8 cellular contexts compared by ENCODE assay signal in genomic region chr4:147707892-147708672, GRCh38. TPM values are rescaled to one million over a fixed set of nuclear protein-coding genes. Genes with fewer than 3 reads are reported as not detected.
A peak's percentile ranks its signal among the peaks of the same experiment; 100 is the strongest.
DNase-seq lines count a peak whose midpoint lies in the region; ATAC-seq, FAIRE-seq and TF ChIP-seq lines count a peak whose summit lies in the region.

No MANE protein-coding gene starts in this region.

- H3K9me1 ChIP-seq in keratinocyte (ENCODE audit: control insufficient read depth, extremely low read depth, insufficient read depth, low read length): no peaks in the 10 kb centered on the region

- peaks cover 1 to 7% (median 6%) of the 10 kb centered on the region in 3 donors for H3K27me3 Mint-ChIP-seq in CD14-positive monocyte (ENCODE audit: low read depth in 3 of 3)
- H3K27me3 Mint-ChIP-seq in T-cell: peaks cover 0 to 1% of the 10 kb centered on the region in 2 donors

- no peak overlapping the region for H3K27ac ChIP-seq in breast epithelium
- H3K27ac ChIP-seq in keratinocyte (ENCODE audit: control insufficient read depth, insufficient read depth, low read length): no peak overlapping the region

- H3K27me3 ChIP-seq in breast epithelium: no peaks in the 10 kb centered on the region
- H3K27me3 ChIP-seq in keratinocyte (ENCODE audit: control insufficient read depth, extremely low read depth, insufficient read depth, low read length): no peaks in the 10 kb centered on the region

- peak; percentile 76 for FAIRE-seq in keratinocyte (lab: Jason Lieb, UNC)

- peak; percentile 75 for ATAC-seq in GM18867 (IDR thresholded peaks at IDR 0.05; ENCODE audit: unreplicated experiment)
- peak; percentile 77 for ATAC-seq in HG03439 (IDR thresholded peaks at IDR 0.05; ENCODE audit: unreplicated experiment)
- peak; percentile 43 to 74 (median 58) for ATAC-seq in T-cell (replicated peaks in 1 of 4)
- no peak for ATAC-seq in GM21423 (IDR thresholded peaks at IDR 0.05; ENCODE audit: unreplicated experiment)

- peaks cover 0 to 3% (median 0%) of the 10 kb centered on the region in 7 donors for H3K9me3 Mint-ChIP-seq in CD14-positive monocyte
- H3K9me3 Mint-ChIP-seq in T-cell: no peaks in the 10 kb centered on the region

- no peaks in the 10 kb centered on the region for H3K79me2 ChIP-seq in keratinocyte (ENCODE audit: control insufficient read depth, insufficient read depth, low read length)

- H3K4me1 Mint-ChIP-seq in CD14-positive monocyte (peaks cover 6% of the 10 kb centered on the region), T-cell (peaks cover 0 to 7% (median 2%) of the 10 kb centered on the region in 3 donors)

- no peaks in the 10 kb centered on the region for H3K9me3 ChIP-seq in breast epithelium
- H3K9me3 ChIP-seq in keratinocyte (ENCODE audit: control insufficient read depth, low read depth, low read length): no peaks in the 10 kb centered on the region

- CTCF ChIA-PET in T-cell (lab: Charles Lee): interaction anchor here (0.6 to 4.2 kb wide), 13 partner anchors 17 to 1061 kb away, joined by 3 to 65 read pairs (median 3); partner anchors contain the start of gene TMEM184C (in 1 of the 2)

- H3K36me3 Mint-ChIP-seq in CD14-positive monocyte: no peaks in the 10 kb centered on the region
- no peaks in the 10 kb centered on the region for H3K36me3 Mint-ChIP-seq in T-cell

- H3K9ac ChIP-seq in keratinocyte (ENCODE audit: control insufficient read depth, extremely low read depth, insufficient read depth, low read length): no peak overlapping the region

- H3K4me1 ChIP-seq in breast epithelium: no peaks in the 10 kb centered on the region
- no peaks in the 10 kb centered on the region for H3K4me1 ChIP-seq in keratinocyte (ENCODE audit: control insufficient read depth, extremely low read depth, insufficient read depth, low read length)

- intact Hi-C loops in CD14-positive monocyte (cut with micrococcal nuclease): loop anchor here (2.0 to 5.0 kb wide), 2 partner anchors 159 kb away; no protein-coding TSS in a partner anchor
- intact Hi-C loops in breast epithelium (cut with DNase I; ENCODE audit: low total_unique reads): no loop called here

- TF ChIP-seq CTCF in CD14-positive monocyte (IDR thresholded peaks at IDR 0.05) (peak; percentile 90), breast epithelium (IDR thresholded peaks at IDR 0.05) (peak; percentile 84 to 93 (median 88)), keratinocyte (optimal IDR thresholded peaks at IDR 0.05 in 1 of 3, IDR thresholded peaks at IDR 0.05 in 1 of 3, conservative IDR thresholded peaks at IDR 0.05 in 1 of 3; ENCODE audit: extremely low read depth in 1 of 3, insufficient read depth in 2 of 3, low read length in 3 of 3) (peak; percentile 70 to 80 (median 77))

- DNase-seq in CD14-positive monocyte (ENCODE audit: low spot score): peak; percentile 56
- peak in 31 of 34 experiments; percentile 11 to 52 (median 37) for DNase-seq in T-cell
- DNase-seq in breast epithelium (ENCODE audit: low spot score in 2 of 2): peak in 1 of 2 donors; percentile 30
- DNase-seq in keratinocyte (ENCODE audit: low read depth, low spot score): no peak
- peak; percentile 25 to 29 for DNase-seq in stimulated activated CD4-positive, alpha-beta T cell treated with anti-CD3 and anti-CD28 coated beads, Interleukin-4, amount 100 ng/mL, for 4 hours

- dilution Hi-C loops in keratinocyte (cut with MboI; ENCODE audit: extremely low pct_ligation_motif_present, low sequenced_read_pairs): no loop called here

- H3K4me3 ChIP-seq in breast epithelium (no peak overlapping the region), keratinocyte (ENCODE audit: control insufficient read depth in 2 of 3, extremely low read depth in 1 of 3, insufficient read depth in 2 of 3, low read depth in 1 of 3, low read length in 3 of 3) (no peak overlapping the region)

- H3K27ac Mint-ChIP-seq in CD14-positive monocyte (no peak overlapping the region), T-cell (no peak overlapping the region)

- H3K4me2 ChIP-seq in keratinocyte (ENCODE audit: control insufficient read depth, extremely low read depth, insufficient read depth, low read depth, low read length): no peak overlapping the region

- no peak overlapping the region for H3K4me3 Mint-ChIP-seq in CD14-positive monocyte
- H3K4me3 Mint-ChIP-seq in T-cell: no peak overlapping the region

- H2AFZ ChIP-seq in keratinocyte (ENCODE audit: control insufficient read depth, low read length): peak overlapping the region; percentile 0

- no peaks in the 10 kb centered on the region for H4K20me1 ChIP-seq in keratinocyte (ENCODE audit: control insufficient read depth, extremely low read depth, insufficient read depth, low read length)

- no peak for TF ChIP-seq POLR2A in breast epithelium (IDR thresholded peaks at IDR 0.05)

- POLR2A ChIA-PET in T-cell (lab: Charles Lee): no interaction called here

- H3K36me3 ChIP-seq in breast epithelium: no peaks in the 10 kb centered on the region
- H3K36me3 ChIP-seq in keratinocyte (ENCODE audit: control insufficient read depth in 2 of 2, extremely low read depth in 1 of 2, insufficient read depth in 2 of 2, low read length in 2 of 2): no peaks in the 10 kb centered on the region

RNA-seq across cellular contexts. Expression of gene ARHGAP10, which starts 23.8 kb away (rescaled TPM):
- polyA plus RNA-seq in CD14-positive monocyte (1 to 10 TPM; 1.7 to 3.0 TPM), keratinocyte (12.2 to 18.7 TPM (median 17.7 TPM) in 3 replicates)
- total RNA-seq in T-cell (1 to 10 TPM; 6.2 to 7.7 (median 6.8) TPM), breast epithelium (100 to 1,000 TPM in 1 of 3 donors, 10 to 100 TPM in 2; 49.5 to 138 (median 62.6) TPM)
- 20.1 TPM for polyA plus RNA-seq in keratinocyte (2011; ENCODE audit: low read depth)
- polyA plus RNA-seq in keratinocyte (2011; cell fraction: cytosol; rRNA removed): 14.4 and 14.5 TPM in 2 replicates
- 20.8 and 23.0 TPM in 2 replicates for polyA plus RNA-seq in keratinocyte (2011; cell fraction: nucleus; rRNA removed)
- polyA plus RNA-seq in keratinocyte (2012; ENCODE audit: low replicate concordance): 15.5 and 17.3 TPM in 2 replicates
- polyA minus RNA-seq in keratinocyte: 15.6 to 29.9 TPM (median 18.3 TPM) in 3 replicates
- 9.4 TPM for polyA minus RNA-seq in keratinocyte (2011; cell fraction: cytosol; rRNA and poly(A)+ RNA removed)
- polyA minus RNA-seq in keratinocyte (2011; cell fraction: nucleus; rRNA and poly(A)+ RNA removed): 25.6 and 42.8 TPM in 2 replicates

RNA-seq across cellular contexts. Expression of gene PRMT9, which starts 24.1 kb away (rescaled TPM):
- 1 to 10 TPM; 1.6 to 2.0 TPM for polyA plus RNA-seq in CD14-positive monocyte
- total RNA-seq in T-cell: 10 to 100 TPM in 3 of 5 donors, 1 to 10 TPM in 2; 9.8 to 17.3 (median 12.3) TPM
- total RNA-seq in breast epithelium: 10 to 100 TPM in 2 of 3 donors, 1 to 10 TPM in 1; 7.8 to 21.8 (median 10.5) TPM
- 4.7 to 10.4 TPM (median 8.3 TPM) in 3 replicates for polyA plus RNA-seq in keratinocyte
- polyA plus RNA-seq in keratinocyte (2011; ENCODE audit: low read depth): 15.5 TPM
- 3.4 and 8.9 TPM in 2 replicates for polyA plus RNA-seq in keratinocyte (2011; cell fraction: cytosol; rRNA removed)
- polyA plus RNA-seq in keratinocyte (2011; cell fraction: nucleus; rRNA removed): 15.4 and 16.5 TPM in 2 replicates
- 4.6 and 5.6 TPM in 2 replicates for polyA plus RNA-seq in keratinocyte (2012; ENCODE audit: low replicate concordance)
- 2.7 to 12.4 TPM (median 7.8 TPM) in 3 replicates for polyA minus RNA-seq in keratinocyte
- 4.4 TPM for polyA minus RNA-seq in keratinocyte (2011; cell fraction: cytosol; rRNA and poly(A)+ RNA removed)
- 12.6 and 22.8 TPM in 2 replicates for polyA minus RNA-seq in keratinocyte (2011; cell fraction: nucleus; rRNA and poly(A)+ RNA removed)

Comparison
In these comparisons a context has a peak if more than half of its experiments do, and no peak if none do; other contexts are left out.
1. RNA of gene ARHGAP10, which starts 23.8 kb away (total RNA-seq): 49.5 to 138 TPM in breast epithelium; 6.2 to 7.7 TPM in T-cell; every median in the first group is over 4 times any median in the second.
2. Peak in every context shown above with its lines, with median percentiles within 50 percentile points of each other: CTCF ChIP-seq.